8 cellular contexts compared by ENCODE assay signal in the genomic region with DNA sequence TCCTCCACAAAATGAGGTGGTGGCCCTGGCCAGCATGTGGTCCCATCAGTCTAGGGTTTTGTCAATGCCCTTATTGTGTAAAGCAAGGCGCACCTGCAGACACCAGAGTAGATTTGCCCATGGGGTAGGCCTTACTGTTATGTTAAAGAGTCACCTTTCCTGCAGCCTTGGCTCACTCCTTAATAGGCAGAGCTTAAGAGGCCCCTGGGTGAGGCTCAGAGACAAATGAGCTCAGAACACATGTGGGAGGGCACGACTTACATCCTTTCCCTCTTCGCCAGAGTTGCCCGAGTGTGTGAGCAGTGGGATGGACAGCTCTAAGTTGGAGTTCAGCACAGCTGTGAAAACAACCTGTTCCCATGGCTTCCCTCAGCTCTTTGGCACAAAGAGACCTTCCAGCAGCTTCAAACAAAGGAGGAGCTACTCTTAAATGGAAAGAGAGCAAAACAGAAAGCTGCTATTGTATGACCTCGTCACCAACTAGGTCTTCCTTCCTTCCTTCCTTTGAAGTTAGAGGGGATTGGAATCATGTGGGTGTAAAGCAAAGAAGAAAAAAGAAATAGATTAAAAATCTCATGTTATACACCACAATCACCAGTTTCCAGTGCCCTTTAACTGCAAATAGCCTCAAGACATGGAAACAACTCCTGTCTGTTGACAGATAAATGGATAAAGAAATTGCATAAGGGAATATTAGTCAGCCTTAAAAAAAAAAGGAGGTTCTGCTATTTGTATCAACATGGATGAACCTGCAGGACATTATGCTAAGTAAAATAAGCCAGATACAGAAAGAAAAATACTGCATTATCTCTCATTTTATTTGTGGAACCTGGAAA. TPM values are rescaled to one million over a fixed set of nuclear protein-coding genes. Genes with fewer than 3 reads are reported as not detected.
A peak's percentile ranks its signal among the peaks of the same experiment; 100 is the strongest.
DNase-seq lines count a peak whose midpoint lies in the region; ATAC-seq and TF ChIP-seq lines count a peak whose summit lies in the region.

No MANE protein-coding gene starts in this region.

- no peaks in the 10 kb centered on the region for H3K9me3 Mint-ChIP-seq in stimulated activated memory B cell treated with anti-CD40 and anti-IgM and Interleukin-4, amounts not matched to agents 10 μg/mL and 1 μg/mL and 100 μg/mL, for 72 hours

- H3K36me3 ChIP-seq in Loucy (ENCODE audit: insufficient read depth, low read length) = no peaks in the 10 kb centered on the region
- no peaks in the 10 kb centered on the region for H3K36me3 ChIP-seq in vagina

- DNase-seq in A172 (ENCODE audit: low spot score) = peak; percentile 37
- peak; percentile 58 for DNase-seq in astrocyte of the hippocampus (ENCODE audit: low read depth, low spot score)
- no peak for DNase-seq in AML-193 (lab: John Stamatoyannopoulos, UW)
- DNase-seq in vagina (ENCODE audit: extremely low spot score in 2 of 2) = no peak
- no peak for DNase-seq in DMS 273 (lab: John Stamatoyannopoulos, UW; ENCODE audit: unreplicated experiment)

- H4K20me1 ChIP-seq in Loucy (ENCODE audit: insufficient read depth, low read length, poor library complexity, severe bottlenecking) = no peaks in the 10 kb centered on the region

- H3K79me2 ChIP-seq in Loucy (ENCODE audit: insufficient read depth, low read length) = no peaks in the 10 kb centered on the region

- peaks cover 13% of the 10 kb centered on the region for H3K27me3 Mint-ChIP-seq in stimulated activated memory B cell treated with anti-CD40 and anti-IgM and Interleukin-4, amounts not matched to agents 10 μg/mL and 1 μg/mL and 100 μg/mL, for 72 hours

- H2AFZ ChIP-seq in Loucy (ENCODE audit: low read length) = peak overlapping the region; percentile 71

- no peaks in the 10 kb centered on the region for H3K9me3 ChIP-seq in Loucy (ENCODE audit: insufficient read depth, low read depth, low read length)
- no peaks in the 10 kb centered on the region for H3K9me3 ChIP-seq in vagina

- H3K27ac Mint-ChIP-seq in stimulated activated memory B cell treated with anti-CD40 and anti-IgM and Interleukin-4, amounts not matched to agents 10 μg/mL and 1 μg/mL and 100 μg/mL, for 72 hours = no peak overlapping the region

- no peaks in the 10 kb centered on the region for H3K9me2 ChIP-seq in Loucy (replicated peaks; ENCODE audit: low read depth, low read length)

- H3K4me2 ChIP-seq in Loucy (ENCODE audit: low read depth, low read length, poor library complexity, severe bottlenecking) = peak overlapping the region; percentile 49

- H3K27me3 ChIP-seq in Loucy (ENCODE audit: insufficient read depth, low read length, poor library complexity, severe bottlenecking) (no peaks in the 10 kb centered on the region), layer of hippocampus (ENCODE audit: control insufficient read depth, insufficient read depth, low read length) (no peaks in the 10 kb centered on the region), vagina (no peaks in the 10 kb centered on the region)

- H3K27ac ChIP-seq in layer of hippocampus (ENCODE audit: low read depth, low read length) = peak overlapping the region; percentile 9
- H3K27ac ChIP-seq in vagina = no peak overlapping the region

- H3F3A ChIP-seq in Loucy (ENCODE audit: low read depth) = no peaks in the 10 kb centered on the region

- H3K4me3 Mint-ChIP-seq in stimulated activated memory B cell treated with anti-CD40 and anti-IgM and Interleukin-4, amounts not matched to agents 10 μg/mL and 1 μg/mL and 100 μg/mL, for 72 hours = no peak overlapping the region

- intact Hi-C loops in vagina (cut with DNase I) = no loop called here

- H3K4me1 ChIP-seq in Loucy (ENCODE audit: insufficient read depth, low read length, poor library complexity, severe bottlenecking) (peaks cover 35% of the 10 kb centered on the region), vagina (peaks cover 16% of the 10 kb centered on the region)

- H3K4me1 Mint-ChIP-seq in stimulated activated memory B cell treated with anti-CD40 and anti-IgM and Interleukin-4, amounts not matched to agents 10 μg/mL and 1 μg/mL and 100 μg/mL, for 72 hours = no peaks in the 10 kb centered on the region

- H3K36me3 Mint-ChIP-seq in stimulated activated memory B cell treated with anti-CD40 and anti-IgM and Interleukin-4, amounts not matched to agents 10 μg/mL and 1 μg/mL and 100 μg/mL, for 72 hours = no peaks in the 10 kb centered on the region

- peak overlapping the region; percentile 44 for H3K9ac ChIP-seq in Loucy (ENCODE audit: low read depth, low read length, poor library complexity, severe bottlenecking)

- no peak for ATAC-seq in stimulated activated memory B cell treated with anti-CD40 and anti-IgM and Interleukin-4, amounts not matched to agents 10 μg/mL and 1 μg/mL and 100 μg/mL, for 72 hours

- TF ChIP-seq CTCF in Loucy (conservative IDR thresholded peaks at IDR 0.05; ENCODE audit: low read length) (no peak), vagina (IDR thresholded peaks at IDR 0.05) (no peak)

- no peak for TF ChIP-seq POLR2A in vagina (IDR thresholded peaks at IDR 0.05)

- H3K4me3 ChIP-seq in Loucy (ENCODE audit: low read length, poor library complexity, severe bottlenecking) (peak overlapping the region; percentile 9), vagina (no peak overlapping the region)

RNA-seq across cellular contexts. Expression of gene XPNPEP1, which starts 11.9 kb away (rescaled TPM):
- 75.4 and 88.8 TPM in 2 replicates for total RNA-seq in A172 (2014; rRNA removed; shearing (Covaris generic))
- 90.4 TPM for total RNA-seq in vagina

Comparison
In these comparisons a context has a peak if more than half of its experiments do, and no peak if none do; other contexts are left out.
1. DNase-seq: peak in A172 (single experiment) and astrocyte of the hippocampus (single experiment); none in AML-193 (0 of 2), vagina (0 of 2) and DMS 273 (single experiment).